ENCODE assay signal across 1 cellular context in the genomic region with DNA sequence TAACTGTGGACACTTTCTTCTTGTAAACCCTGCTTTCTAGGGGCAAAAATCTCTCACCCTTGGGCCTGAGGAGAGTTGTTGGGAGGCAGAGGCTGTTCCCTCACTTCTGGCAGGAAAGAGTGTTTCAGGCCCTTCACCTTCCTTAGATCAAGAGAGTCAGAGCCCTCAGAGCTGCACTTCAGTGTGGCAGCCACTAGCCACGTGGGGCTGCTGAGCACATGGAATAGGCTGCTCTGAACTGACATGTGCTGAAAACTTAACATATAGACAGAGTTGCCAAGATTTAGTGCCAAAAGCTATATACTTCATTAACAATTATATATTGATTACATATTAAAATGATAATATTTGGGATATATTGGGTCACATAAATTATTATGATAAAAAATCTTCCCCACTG.
TF ChIP-seq lines count a peak whose summit lies in the region.

No MANE protein-coding gene starts in this region.

TF ChIP-seq in H1, 55 proteins besides CTCF, POLR2A, EP300 and RAD21:
- no peak for TF ChIP-seq SIX5 (IDR thresholded peaks at IDR 0.05; ENCODE audit: low read depth, low read length)
- TF ChIP-seq SIRT6 (IDR thresholded peaks at IDR 0.05; ENCODE audit: low read length), result no peak
- no peak for TF ChIP-seq KDM4A (IDR thresholded peaks at IDR 0.05; ENCODE audit: low read depth, low read length, severe bottlenecking)
- peak; percentile 92 for TF ChIP-seq MAX (IDR thresholded peaks at IDR 0.05)
- TF ChIP-seq, protein P1, sequence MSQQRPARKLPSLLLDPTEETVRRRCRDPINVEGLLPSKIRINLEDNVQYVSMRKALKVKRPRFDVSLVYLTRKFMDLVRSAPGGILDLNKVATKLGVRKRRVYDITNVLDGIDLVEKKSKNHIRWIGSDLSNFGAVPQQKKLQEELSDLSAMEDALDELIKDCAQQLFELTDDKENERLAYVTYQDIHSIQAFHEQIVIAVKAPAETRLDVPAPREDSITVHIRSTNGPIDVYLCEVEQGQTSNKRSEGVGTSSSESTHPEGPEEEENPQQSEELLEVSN (IDR thresholded peaks at IDR 0.05), result peak; percentile 41; the same call in 1 of the 2 replicates
